ENCODE assay signal across 23 cellular contexts in genomic region chr14:105124837-105125222, GRCh38. TPM values are rescaled to one million over a fixed set of nuclear protein-coding genes. Genes with fewer than 3 reads are reported as not detected.
DNase-seq lines count a peak whose midpoint lies in the region; ATAC-seq and TF ChIP-seq lines count a peak whose summit lies in the region.
"Had no signal": no experiment of that assay in that cellular context is flagged by ENCODE, and none has a peak within 500 bp of the region (broad histone marks: within the 10 kb centered on the region; RNA-seq: fewer than 3 reads in every experiment).

No MANE protein-coding gene starts in this region.

- peaks cover 18% of the 10 kb centered on the region for H3K27me3 Mint-ChIP-seq in activated T-helper 17 cell treated with anti-CD3 and anti-CD28 coated beads, Interleukin-2, amount 50 U/mL, for 72 hours
- H3K27me3 Mint-ChIP-seq in activated CD8-positive, alpha-beta T cell treated with anti-CD3 and anti-CD28 coated beads for 36 hours = peaks cover 27% of the 10 kb centered on the region

- H3K27me3 ChIP-seq in osteoblast (ENCODE audit: insufficient read depth, low read length) = peaks cover 48% of the 10 kb centered on the region

- no peak overlapping the region for H2AFZ ChIP-seq in osteoblast (ENCODE audit: low read length)
- H2AFZ ChIP-seq: GM23248 had no signal

- no peaks in the 10 kb centered on the region for H3K36me3 Mint-ChIP-seq in activated T-helper 17 cell treated with anti-CD3 and anti-CD28 coated beads, Interleukin-2, amount 50 U/mL, for 72 hours (ENCODE audit: low read depth)
- no peaks in the 10 kb centered on the region for H3K36me3 Mint-ChIP-seq in activated CD8-positive, alpha-beta T cell treated with anti-CD3 and anti-CD28 coated beads for 36 hours (ENCODE audit: low read depth)
- H3K36me3 Mint-ChIP-seq: CD4-positive, CD25-positive, alpha-beta regulatory T cell had no signal

- CTCF ChIA-PET in activated CD8-positive, alpha-beta T cell treated with anti-CD3 and anti-CD28 coated beads for 36 hours (lab: Charles Lee) = interaction anchor here (1.0 kb wide), 1 partner anchor 35 kb away, joined by 3 read pairs; no protein-coding TSS in a partner anchor

- peaks cover 8% of the 10 kb centered on the region for H3K9me3 Mint-ChIP-seq in activated T-helper 17 cell treated with anti-CD3 and anti-CD28 coated beads, Interleukin-2, amount 50 U/mL, for 72 hours
- H3K9me3 Mint-ChIP-seq in activated CD8-positive, alpha-beta T cell treated with anti-CD3 and anti-CD28 coated beads for 36 hours = peaks cover 14% of the 10 kb centered on the region

- no peak overlapping the region for H3K27ac Mint-ChIP-seq in activated T-helper 17 cell treated with anti-CD3 and anti-CD28 coated beads, Interleukin-2, amount 50 U/mL, for 72 hours
- H3K27ac Mint-ChIP-seq in activated CD8-positive, alpha-beta T cell treated with anti-CD3 and anti-CD28 coated beads for 36 hours = no peak overlapping the region

- H3K9me3 ChIP-seq in osteoblast (ENCODE audit: low read depth, low read length) = no peaks in the 10 kb centered on the region

- no peaks in the 10 kb centered on the region for H3K79me2 ChIP-seq in osteoblast (ENCODE audit: insufficient read depth, low read length)

- DNase-seq in activated CD8-positive, alpha-beta memory T cell treated with anti-CD3 and anti-CD28 coated beads for 24 hours = peak; percentile 32
- no peak for DNase-seq in activated CD8-positive, alpha-beta memory T cell treated with anti-CD3 and anti-CD28 coated beads, Interleukin-2, amount 50 U/mL, for 4 hours
- no peak for DNase-seq in osteoblast (ENCODE audit: insufficient read length, low spot score, missing footprints)
- DNase-seq in ureter (ENCODE audit: low spot score) = peak; percentile 20
- no peak for DNase-seq in nucleus accumbens (lab: John Stamatoyannopoulos, UW)
- no peak for DNase-seq in activated CD8-positive, alpha-beta T cell treated with anti-CD3 and anti-CD28 coated beads for 36 hours
- DNase-seq in cerebellum (ENCODE audit: low spot score) = no peak
- DNase-seq: 8988T; Caco-2; CD4-positive, CD25-positive, alpha-beta regulatory T cell; DMS153; GF-D8; GM23248; NCI-H1105 treated with DMSO at 0.1 percent for 48 hours; NCI-H1694; NCI-H2081 treated with DMSO at 0.1 percent for 48 hours; NCI-H446 treated with DMSO at 0.1 percent for 48 hours; NCI-H69; OCI-M1; SHP77 treated with DMSO at 0.1 percent for 48 hours had no signal

- no peak overlapping the region for H3K27ac ChIP-seq in osteoblast (ENCODE audit: low read depth, low read length)
- H3K27ac ChIP-seq: GM23248 had no signal

- H3K4me1 Mint-ChIP-seq in activated T-helper 17 cell treated with anti-CD3 and anti-CD28 coated beads, Interleukin-2, amount 50 U/mL, for 72 hours = peaks cover 5% of the 10 kb centered on the region
- H3K4me1 Mint-ChIP-seq in activated CD8-positive, alpha-beta T cell treated with anti-CD3 and anti-CD28 coated beads for 36 hours (ENCODE audit: low read depth) = peaks cover 3% of the 10 kb centered on the region

- H4K20me1 ChIP-seq in osteoblast (ENCODE audit: insufficient read depth, low read length) = no peaks in the 10 kb centered on the region

- intact Hi-C loops in activated CD8-positive, alpha-beta T cell treated with anti-CD3 and anti-CD28 coated beads for 36 hours (cut with micrococcal nuclease) = no loop called here

- ATAC-seq in activated T-helper 17 cell treated with anti-CD3 and anti-CD28 coated beads, Interleukin-2, amount 50 U/mL, for 72 hours (replicated peaks) = no peak
- ATAC-seq in activated CD8-positive, alpha-beta T cell treated with anti-CD3 and anti-CD28 coated beads for 36 hours = no peak
- ATAC-seq: HCT116 had no signal

- H3K36me3 ChIP-seq in osteoblast (ENCODE audit: insufficient read depth, low read length) = no peaks in the 10 kb centered on the region

- no peaks in the 10 kb centered on the region for H3K4me1 ChIP-seq in osteoblast (ENCODE audit: insufficient read depth, low read length)

- no peak for TF ChIP-seq CTCF in osteoblast (IDR thresholded peaks at IDR 0.05; ENCODE audit: extremely low read depth, low read depth, low read length)
- TF ChIP-seq CTCF in activated CD8-positive, alpha-beta T cell treated with anti-CD3 and anti-CD28 coated beads for 36 hours (IDR thresholded peaks at IDR 0.05) = no peak

- POLR2A ChIA-PET in activated CD8-positive, alpha-beta T cell treated with anti-CD3 and anti-CD28 coated beads for 36 hours (lab: Charles Lee) = no interaction called here

- peak overlapping the region; percentile 38 for H3K4me2 ChIP-seq in osteoblast (ENCODE audit: insufficient read depth, low read length)

- no peak overlapping the region for H3K4me3 ChIP-seq in osteoblast (ENCODE audit: insufficient read depth, low read length)
- H3K4me3 ChIP-seq: GM23248 had no signal

- peak overlapping the region; percentile 20 for H3K4me3 Mint-ChIP-seq in activated T-helper 17 cell treated with anti-CD3 and anti-CD28 coated beads, Interleukin-2, amount 50 U/mL, for 72 hours
- H3K4me3 Mint-ChIP-seq in activated CD8-positive, alpha-beta T cell treated with anti-CD3 and anti-CD28 coated beads for 36 hours = no peak overlapping the region

RNA-seq across cellular contexts. Expression of gene JAG2, which starts 43.7 kb away (rescaled TPM):
- total RNA-seq in activated T-helper 17 cell treated with anti-CD3 and anti-CD28 coated beads, Interleukin-2, amount 50 U/mL, for 72 hours = 1 to 10 TPM; 2.5 TPM
- total RNA-seq in osteoblast (1.8 and 3.3 TPM in 2 replicates), ureter (42.2 TPM), cerebellum (16.8 TPM)
- total RNA-seq in activated CD8-positive, alpha-beta T cell treated with anti-CD3 and anti-CD28 coated beads for 36 hours = 1 to 10 TPM; 3.6 to 4.1 TPM
- total RNA-seq: RPMI7951 had no signal

RNA-seq across cellular contexts. Expression of gene NUDT14, which starts 56.3 kb away (rescaled TPM):
- total RNA-seq in activated T-helper 17 cell treated with anti-CD3 and anti-CD28 coated beads, Interleukin-2, amount 50 U/mL, for 72 hours = 10 to 100 TPM; 17.9 to 18.3 TPM
- 13.6 and 15.9 TPM in 2 replicates for total RNA-seq in osteoblast
- 42.4 TPM for total RNA-seq in ureter
- 1 to 10 TPM; 9.3 to 9.7 TPM for total RNA-seq in activated CD8-positive, alpha-beta T cell treated with anti-CD3 and anti-CD28 coated beads for 36 hours
- total RNA-seq in cerebellum = 9.7 TPM

RNA-seq across cellular contexts. Expression of gene GPR132, which starts 59.6 kb away (rescaled TPM):
- total RNA-seq in activated T-helper 17 cell treated with anti-CD3 and anti-CD28 coated beads, Interleukin-2, amount 50 U/mL, for 72 hours = 10 to 100 TPM; 46.5 to 49.5 TPM
- total RNA-seq in osteoblast (under 0.01 TPM in 2 replicates), ureter (1.5 TPM), cerebellum (1.7 TPM)
- 10 to 100 TPM; 15.1 to 16.4 TPM for total RNA-seq in activated CD8-positive, alpha-beta T cell treated with anti-CD3 and anti-CD28 coated beads for 36 hours
- total RNA-seq: Caco-2, GM23248 had no signal

Comparison
In these comparisons a context has a peak if more than half of its experiments do, and no peak if none do; other contexts are left out.
1. DNase-seq: peak in activated CD8-positive, alpha-beta memory T cell treated with anti-CD3 and anti-CD28 coated beads for 24 hours (single experiment) and ureter (single experiment); none in activated CD8-positive, alpha-beta memory T cell treated with anti-CD3 and anti-CD28 coated beads, Interleukin-2, amount 50 U/mL, for 4 hours (single experiment), osteoblast (single experiment), nucleus accumbens (0 of 56), activated CD8-positive, alpha-beta T cell treated with anti-CD3 and anti-CD28 coated beads for 36 hours (single experiment) and cerebellum (single experiment).